ENCODE assay signal across 8 cellular contexts in the genomic region with DNA sequence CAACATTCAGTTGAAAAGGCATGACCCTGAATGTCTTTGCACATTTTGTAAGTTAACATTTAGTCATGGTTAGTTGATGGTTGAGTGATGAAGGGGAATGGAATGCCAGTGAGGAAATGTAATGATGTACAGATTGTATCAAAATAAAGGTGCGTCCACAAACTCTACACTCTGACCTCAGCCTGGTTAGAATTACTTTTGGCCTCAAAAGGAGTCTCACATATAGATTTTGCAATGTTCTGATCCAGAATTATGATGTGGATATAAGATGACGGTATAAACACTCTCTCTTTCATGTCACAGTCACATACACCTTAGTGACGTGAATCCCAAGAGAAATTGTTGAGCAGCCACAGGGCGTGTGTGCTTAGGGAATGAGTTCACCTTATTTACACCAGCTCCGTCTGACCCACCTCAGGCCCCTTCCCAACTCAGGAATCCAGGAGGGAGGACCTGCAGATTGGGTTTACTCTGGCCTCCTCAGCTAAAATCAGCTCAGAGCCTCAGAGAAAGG.
DNase-seq lines count a peak whose midpoint lies in the region; ATAC-seq and TF ChIP-seq lines count a peak whose summit lies in the region.

No MANE protein-coding gene starts in this region.

- peaks cover 5% of the 10 kb centered on the region for H3K4me1 Mint-ChIP-seq in endodermal cell
- H3K4me1 Mint-ChIP-seq in naive thymus-derived CD4-positive, alpha-beta T cell = peaks cover 0 to 17% (median 8%) of the 10 kb centered on the region in 7 donors

- H3K27me3 Mint-ChIP-seq in endodermal cell (ENCODE audit: insufficient read depth) = no peaks in the 10 kb centered on the region
- peaks cover 0 to 25% (median 3%) of the 10 kb centered on the region in 5 donors for H3K27me3 Mint-ChIP-seq in naive thymus-derived CD4-positive, alpha-beta T cell

- WGBS in endodermal cell (ENCODE audit: insufficient coverage in 1 of 2, insufficient read length in 1 of 2), 2 experiments = 98 to 100% methylated on average over 1 to 5 of the region's 5 CpGs

- H3K27ac ChIP-seq in BLaER1 = no peak overlapping the region
- H3K27ac ChIP-seq in endodermal cell (ENCODE audit: low read depth, low read length) = no peak overlapping the region
- no peak overlapping the region for H3K27ac ChIP-seq in naive thymus-derived CD4-positive, alpha-beta T cell (ENCODE audit: low read depth, low read length)

- H3K36me3 Mint-ChIP-seq in endodermal cell (ENCODE audit: low read depth) = no peaks in the 10 kb centered on the region
- peaks cover 0 to 2% (median 0%) of the 10 kb centered on the region in 5 donors for H3K36me3 Mint-ChIP-seq in naive thymus-derived CD4-positive, alpha-beta T cell

- H3K4me1 ChIP-seq in BLaER1 = peaks cover 31% of the 10 kb centered on the region
- peaks cover 3% of the 10 kb centered on the region for H3K4me1 ChIP-seq in endodermal cell (ENCODE audit: control insufficient read depth, insufficient read depth, low read length)
- peaks cover 0 to 7% of the 10 kb centered on the region in 2 donors for H3K4me1 ChIP-seq in naive thymus-derived CD4-positive, alpha-beta T cell (ENCODE audit: control insufficient read depth in 2 of 2, insufficient read depth in 2 of 2, low read length in 2 of 2)

- no peaks in the 10 kb centered on the region for H3K9me3 Mint-ChIP-seq in endodermal cell
- H3K9me3 Mint-ChIP-seq in naive thymus-derived CD4-positive, alpha-beta T cell = peaks cover 0 to 4% (median 0%) of the 10 kb centered on the region in 11 donors

- peak overlapping the region; percentile 43 for H3K4me2 ChIP-seq in BLaER1

- intact Hi-C loops in naive thymus-derived CD4-positive, alpha-beta T cell (cut with micrococcal nuclease) = no loop called here

- POLR2A ChIA-PET in naive thymus-derived CD4-positive, alpha-beta T cell (lab: Charles Lee) = no interaction called here

- H3K4me3 ChIP-seq in BLaER1 = no peak overlapping the region
- H3K4me3 ChIP-seq in endodermal cell (ENCODE audit: low read length) = no peak overlapping the region
- H3K4me3 ChIP-seq in naive thymus-derived CD4-positive, alpha-beta T cell (ENCODE audit: low read length) = no peak overlapping the region

- ATAC-seq in naive thymus-derived CD4-positive, alpha-beta T cell = no peak

- no peak overlapping the region for H3K4me3 Mint-ChIP-seq in endodermal cell
- no peak overlapping the region for H3K4me3 Mint-ChIP-seq in naive thymus-derived CD4-positive, alpha-beta T cell

- H3K27me3 ChIP-seq in BLaER1 (no peaks in the 10 kb centered on the region), endodermal cell (ENCODE audit: control insufficient read depth, insufficient read depth, low read length, poor library complexity, severe bottlenecking) (no peaks in the 10 kb centered on the region)
- H3K27me3 ChIP-seq in naive thymus-derived CD4-positive, alpha-beta T cell (ENCODE audit: control insufficient read depth in 2 of 2, insufficient read depth in 2 of 2, low read length in 2 of 2) = no peaks in the 10 kb centered on the region

- CTCF ChIA-PET in naive thymus-derived CD4-positive, alpha-beta T cell (lab: Charles Lee) = interaction anchor here (0.7 to 1.7 kb wide), 2 partner anchors 172 to 239 kb away, joined by 3 to 6 read pairs; no protein-coding TSS in a partner anchor

- TF ChIP-seq CTCF in endodermal cell (conservative IDR thresholded peaks at IDR 0.05) = no peak

- H3K9ac ChIP-seq in BLaER1 (no peak overlapping the region), endodermal cell (ENCODE audit: extremely low read depth, low read length, poor library complexity, severe bottlenecking) (no peak overlapping the region)

- H3K36me3 ChIP-seq in BLaER1 = no peaks in the 10 kb centered on the region
- no peaks in the 10 kb centered on the region for H3K36me3 ChIP-seq in endodermal cell (ENCODE audit: control insufficient read depth, insufficient read depth, low read length)
- H3K36me3 ChIP-seq in naive thymus-derived CD4-positive, alpha-beta T cell (ENCODE audit: control insufficient read depth in 2 of 3, insufficient read depth in 3 of 3, low read length in 3 of 3) = no peaks in the 10 kb centered on the region

- H3K9me3 ChIP-seq in BLaER1 (peaks cover 9% of the 10 kb centered on the region; the same call in 1 of the 2 replicates), endodermal cell (ENCODE audit: control insufficient read depth, low read length) (no peaks in the 10 kb centered on the region)
- H3K9me3 ChIP-seq in naive thymus-derived CD4-positive, alpha-beta T cell (ENCODE audit: control insufficient read depth in 2 of 3, low read length in 3 of 3) = no peaks in the 10 kb centered on the region

- H4K20me1 ChIP-seq in BLaER1 = no peaks in the 10 kb centered on the region

- peak; percentile 90 for DNase-seq in LHCN-M2 (ENCODE audit: low read depth)
- DNase-seq in endodermal cell = peak; percentile 20
- peak; percentile 8 for DNase-seq in mesenteric fat pad (ENCODE audit: low spot score)
- DNase-seq in DMS53 treated with DMSO at 0.1 percent for 48 hours (lab: John Stamatoyannopoulos, UW; ENCODE audit: unreplicated experiment) = no peak
- DNase-seq in Kasumi-1 (lab: John Stamatoyannopoulos, UW) = no peak
- no peak for DNase-seq in NCI-H82 treated with DMSO at 0.1 percent for 48 hours (lab: John Stamatoyannopoulos, UW; ENCODE audit: unreplicated experiment)
- no peak for DNase-seq in naive thymus-derived CD4-positive, alpha-beta T cell

- no peak overlapping the region for H3K27ac Mint-ChIP-seq in endodermal cell
- H3K27ac Mint-ChIP-seq in naive thymus-derived CD4-positive, alpha-beta T cell = no peak overlapping the region

Comparison
In these comparisons a context has a peak if more than half of its experiments do, and no peak if none do; other contexts are left out.
1. DNase-seq: peak in LHCN-M2 (single experiment), endodermal cell (single experiment) and mesenteric fat pad (single experiment); none in DMS53 treated with DMSO at 0.1 percent for 48 hours (single experiment), Kasumi-1 (0 of 2), NCI-H82 treated with DMSO at 0.1 percent for 48 hours (single experiment) and naive thymus-derived CD4-positive, alpha-beta T cell (0 of 9).